In the genomic region with DNA sequence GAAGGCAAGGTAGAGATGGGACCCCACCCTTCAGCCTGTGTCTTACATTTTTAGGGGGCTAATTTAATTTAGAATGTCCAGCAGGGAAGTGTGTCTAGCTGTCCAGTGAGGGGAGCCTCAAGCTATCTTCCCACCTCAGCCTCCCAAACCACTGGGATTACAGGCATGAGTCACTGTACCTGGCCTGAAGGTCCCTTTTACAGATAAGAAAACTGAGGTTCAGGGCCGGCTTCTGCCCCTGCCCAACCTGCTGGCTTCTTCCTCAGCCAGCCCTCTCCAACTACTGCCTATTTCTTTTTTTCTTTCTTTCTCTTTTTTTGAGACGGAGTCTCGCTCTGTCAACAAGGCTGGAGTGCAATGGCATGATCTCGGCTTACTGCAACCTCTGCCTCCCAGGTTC, we compare ENCODE assay signal across 34 cellular contexts. TPM values are rescaled to one million over a fixed set of nuclear protein-coding genes. Genes with fewer than 3 reads are reported as not detected.
"Had no signal": no experiment of that assay in that cellular context is flagged by ENCODE, and none has a peak within 500 bp of the region (broad histone marks: within the 10 kb centered on the region; RNA-seq: fewer than 3 reads in every experiment).

No MANE protein-coding gene starts in this region.

- ATAC-seq: activated CD8-positive, alpha-beta T cell treated with anti-CD3 and anti-CD28 coated beads for 36 hours; activated naive CD4-positive, alpha-beta T cell treated with anti-CD3 and anti-CD28 coated beads, Interleukin-2, amount 50 U/mL, for 72 hours; activated T-cell treated with anti-CD3 and anti-CD28 coated beads, Interleukin-2, amount 50 U/mL, for 4 hours; activated T-cell treated with anti-CD3 and anti-CD28 coated beads, Interleukin-2, amount 50 U/mL, for 72 hours; activated T-helper 17 cell treated with anti-CD3 and anti-CD28 coated beads, Interleukin-2, amount 50 U/mL, for 72 hours; body of pancreas had no signal

- H3K27ac ChIP-seq: adrenal gland, body of pancreas, brain microvascular endothelial cell, breast epithelium, VCaP had no signal

- H3K27me3 ChIP-seq: body of pancreas had no signal

- H3K4me3 ChIP-seq: adrenal gland, body of pancreas, breast epithelium had no signal

- H3K9me3 ChIP-seq: adrenal gland, body of pancreas, breast epithelium had no signal

- H3K36me3 ChIP-seq: adrenal gland, brain microvascular endothelial cell, breast epithelium had no signal

- FAIRE-seq: astrocyte, TTC549 had no signal

- H3K4me1 ChIP-seq: adrenal gland, body of pancreas, breast epithelium had no signal

- DNase-seq: activated B cell treated with CpG ODN at 0.5 μM for 24 hours; activated CD4-positive, alpha-beta memory T cell treated with anti-CD3 and anti-CD28 coated beads for 36 hours; activated CD4-positive, alpha-beta T cell treated with anti-CD3 and anti-CD28 coated beads for 4 hours; activated CD4-positive, alpha-beta T cell treated with anti-CD3 and anti-CD28 coated beads, Interleukin-2, amount 10 ng/mL, durations not matched to agents 24 days and 14 days; activated CD4-positive, alpha-beta T cell treated with anti-CD3 and anti-CD28 coated beads, Interleukin-2, amount 50 U/mL, for 1 hour; activated CD4-positive, alpha-beta T cell treated with anti-CD3 and anti-CD28 coated beads, Interleukin-2, amount 50 U/mL, for 4 hours; activated CD4-positive, CD25-positive, alpha-beta regulatory T cell treated with anti-CD3 and anti-CD28 coated beads, Interleukin-2, amount 50 U/mL, for 72 hours; activated CD8-positive, alpha-beta memory T cell treated with anti-CD3 and anti-CD28 coated beads, Interleukin-2, amount 50 U/mL, for 4 hours; activated CD8-positive, alpha-beta T cell treated with anti-CD3 and anti-CD28 coated beads for 36 hours; activated effector memory CD4-positive, alpha-beta T cell treated with anti-CD3 and anti-CD28 coated beads, Interleukin-2, amount 50 U/mL, for 16 hours; activated gamma-delta T cell treated with Interleukin-2 at 50 U/mL for 16 hours; activated naive CD4-positive, alpha-beta T cell; activated naive CD4-positive, alpha-beta T cell treated with anti-CD3 and anti-CD28 coated beads for 36 hours; activated naive CD4-positive, alpha-beta T cell treated with anti-CD3 and anti-CD28 coated beads, Interleukin-2, amount 50 U/mL, for 16 hours; activated naive CD8-positive, alpha-beta T cell treated with anti-CD3 and anti-CD28 coated beads for 36 hours; activated T-cell treated with anti-CD3 and anti-CD28 coated beads for 4 hours; activated T-cell treated with anti-CD3 and anti-CD28 coated beads, Interleukin-2, amount 50 U/mL, for 1 hour; activated T-cell treated with anti-CD3 and anti-CD28 coated beads, Interleukin-2, amount 50 U/mL, for 4 hours; activated T-cell treated with anti-CD3 and anti-CD28 coated beads, Interleukin-2, amount 50 U/mL, for 72 hours; adrenal gland; amniotic stem cell; aorta; body of pancreas; brain microvascular endothelial cell; central memory CD4-positive, alpha-beta T cell; T-helper 1 cell; T-helper 2 cell; T-helper 9 cell had no signal

RNA-seq across cellular contexts. Expression of a gene that starts 19.4 kb away (rescaled TPM):
- total RNA-seq: activated naive CD4-positive, alpha-beta T cell treated with anti-CD3 and anti-CD28 coated beads for 36 hours; activated naive CD8-positive, alpha-beta T cell treated with anti-CD3 and anti-CD28 coated beads for 36 hours had no signal
